26 cellular contexts compared by ENCODE assay signal in the genomic region with DNA sequence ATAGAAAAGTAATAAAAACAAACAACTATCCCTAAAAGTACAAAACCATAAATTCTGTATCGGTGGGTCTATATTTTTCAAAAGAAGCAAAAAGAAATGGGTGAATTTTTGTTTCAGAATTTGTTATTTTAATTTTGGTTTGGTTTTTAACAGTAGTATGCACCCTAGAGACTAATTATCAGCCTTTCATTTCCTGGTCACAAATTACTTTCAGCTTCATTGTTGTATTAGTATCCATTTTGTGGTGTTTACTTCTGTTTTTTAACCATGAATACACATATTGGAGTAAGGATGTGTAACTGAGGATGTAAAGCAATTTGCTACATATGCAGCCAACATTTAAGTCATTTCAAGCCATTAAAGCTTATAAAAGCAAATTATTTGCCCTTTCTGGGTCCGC.
"Had no signal": no experiment of that assay in that cellular context is flagged by ENCODE, and none has a peak within 500 bp of the region (broad histone marks: within the 10 kb centered on the region; RNA-seq: fewer than 3 reads in every experiment).

No MANE protein-coding gene starts in this region.

- ATAC-seq: effector memory CD8-positive, alpha-beta T cell; esophagus mucosa; gastrocnemius medialis; heart right ventricle; left cardiac atrium; left lung; left ventricle myocardium superior; lower lobe of right lung; mucosa of descending colon had no signal

- H3K4me1 ChIP-seq: colonic mucosa, esophagus squamous epithelium, gastrocnemius medialis, heart right ventricle, left lung, lower lobe of right lung had no signal

- H3K4me3 ChIP-seq: colonic mucosa, esophagus squamous epithelium, gastrocnemius medialis, heart right ventricle, left lung, lower lobe of right lung, mucosa of descending colon had no signal

- DNase-seq: colonic mucosa; cortex of kidney; effector CD8-positive, alpha-beta T cell; effector memory CD8-positive, alpha-beta T cell; endodermal cell; erythroblast; esophagus squamous epithelium; foreskin fibroblast; foreskin melanocyte; gastrocnemius medialis; glutamatergic neuron; head of caudate nucleus; heart right ventricle; hippocampal formation; left cardiac atrium; left lung; left ventricle myocardium superior; lower lobe of right lung; mesenchymal stem cell; mucosa of descending colon had no signal

- H3K4me3 Mint-ChIP-seq: dendritic cell treated with granulocyte-macrophage colony-stimulating factor and Interleukin-4, amounts not matched to agents 40 ng/mL and 50 ng/mL, for 4 days; effector memory CD8-positive, alpha-beta T cell; endodermal cell; mesothelial cell of epicardium had no signal

- H3K27me3 ChIP-seq: colonic mucosa, esophagus squamous epithelium, gastrocnemius medialis had no signal

- FAIRE-seq: endometrium, islet of Langerhans had no signal

- H3K27ac ChIP-seq: colonic mucosa, epithelial cell of prostate, esophagus squamous epithelium, gastrocnemius medialis, heart right ventricle, left lung, lower lobe of right lung had no signal

- H3K36me3 ChIP-seq: colonic mucosa, esophagus squamous epithelium, gastrocnemius medialis, heart right ventricle, left lung, lower lobe of right lung had no signal

- H3K9me3 Mint-ChIP-seq: dendritic cell treated with granulocyte-macrophage colony-stimulating factor and Interleukin-4, amounts not matched to agents 40 ng/mL and 50 ng/mL, for 4 days; endodermal cell; mesothelial cell of epicardium had no signal

- H3K27me3 Mint-ChIP-seq: dendritic cell treated with granulocyte-macrophage colony-stimulating factor and Interleukin-4, amounts not matched to agents 40 ng/mL and 50 ng/mL, for 4 days; effector memory CD8-positive, alpha-beta T cell had no signal

- H3K27ac Mint-ChIP-seq: dendritic cell treated with granulocyte-macrophage colony-stimulating factor and Interleukin-4, amounts not matched to agents 40 ng/mL and 50 ng/mL, for 4 days; effector memory CD8-positive, alpha-beta T cell; endodermal cell had no signal

- H3K9me3 ChIP-seq: colonic mucosa, esophagus squamous epithelium, gastrocnemius medialis, heart right ventricle, left lung, lower lobe of right lung, mucosa of descending colon had no signal

- H3K36me3 Mint-ChIP-seq: mesothelial cell of epicardium had no signal
